ENCODE assay signal across 26 cellular contexts in genomic region chr20:60516442-60516841, GRCh38.
DNase-seq lines count a peak whose midpoint lies in the region; ATAC-seq, FAIRE-seq and TF ChIP-seq lines count a peak whose summit lies in the region.
"Had no signal": no experiment of that assay in that cellular context is flagged by ENCODE, and none has a peak within 500 bp of the region (broad histone marks: within the 10 kb centered on the region; RNA-seq: fewer than 3 reads in every experiment).

No MANE protein-coding gene starts in this region.

- H3K23ac ChIP-seq in IMR-90 (ENCODE audit: low read depth, low read length): no peak overlapping the region

- no peak overlapping the region for H2AK5ac ChIP-seq in IMR-90 (ENCODE audit: low read depth, low read length)

- POLR2A ChIA-PET in A549 (lab: Yijun Ruan, JAX) (no interaction called here), IMR-90 (lab: Charles Lee; ENCODE audit: unreplicated experiment) (no interaction called here), K562 (lab: Yijun Ruan, JAX) (no interaction called here)

- TF ChIP-seq POLR2A in A549 (IDR thresholded peaks at IDR 0.05; ENCODE audit: low read length) (no peak), IMR-90 (IDR thresholded peaks at IDR 0.05; ENCODE audit: low read depth, low read length) (no peak), K562 (conservative IDR thresholded peaks at IDR 0.05) (no peak)

- no peak for TF ChIP-seq EP300 in A549 (IDR thresholded peaks at IDR 0.05)
- no peak for TF ChIP-seq EP300 in K562 (IDR thresholded peaks at IDR 0.05; ENCODE audit: low read length)

- DNase-seq in A549 (ENCODE audit: low read depth in 1 of 2, low spot score in 1 of 2) (no peak), IMR-90 (no peak), K562 (ENCODE audit: extremely low read depth in 1 of 4, low spot score in 3 of 4) (no peak), frontal cortex (ENCODE audit: low spot score in 2 of 2) (no peak), AG20443 (ENCODE audit: low spot score) (no peak), mucosa of gallbladder (ENCODE audit: low spot score) (no peak), RKO (ENCODE audit: low spot score) (no peak)
- DNase-seq: 8988T; BE2C; C1 segment of cervical spinal cord; CD4-positive, alpha-beta memory T cell; CD4-positive, CD25-positive, alpha-beta regulatory T cell; CD8-positive, alpha-beta memory T cell; COR-L47; DMS 273 treated with DMSO at 0.1 percent for 48 hours; DMS153; DMS53; DMS79; DND-41; EL; GDM1 had no signal

- H4K5ac ChIP-seq in IMR-90 (ENCODE audit: low read depth, low read length): no peak overlapping the region

- H4K91ac ChIP-seq in IMR-90 (ENCODE audit: insufficient read depth, low read depth, low read length): no peak overlapping the region

- dilution Hi-C loops in IMR-90 (cut with HindIII; ENCODE audit: low sequenced_read_pairs, unreplicated experiment): no loop called here

- no peak for TF ChIP-seq RAD21 in A549 (conservative IDR thresholded peaks at IDR 0.05 in 1 of 2, IDR thresholded peaks at IDR 0.05 in 1 of 2)
- no peak for TF ChIP-seq RAD21 in IMR-90 (IDR thresholded peaks at IDR 0.05; ENCODE audit: low read length)
- no peak for TF ChIP-seq RAD21 in K562 (CRISPR knock-in tag; conservative IDR thresholded peaks at IDR 0.05 in 1 of 2, IDR thresholded peaks at IDR 0.05 in 1 of 2)

- CTCF ChIA-PET in A549 (lab: Yijun Ruan, JAX) (no interaction called here), IMR-90 (lab: Yijun Ruan, JAX) (no interaction called here), K562 (lab: Yijun Ruan, JAX; ENCODE audit: low intra/inter-chr PET ratio) (no interaction called here)

- H2AFZ ChIP-seq in IMR-90 (replicated peaks; ENCODE audit: low read length, poor library complexity): no peak overlapping the region
- no peak overlapping the region for H2AFZ ChIP-seq in K562 (ENCODE audit: low read depth, low read length)

- BruUV-seq in IMR-90 (replicated peaks; lab: Mats Ljungman, UMichigan) (no TSS peak), K562 (replicated peaks; lab: Mats Ljungman, UMichigan) (no TSS peak)

- H3K79me2 ChIP-seq in K562 (ENCODE audit: control insufficient read depth, insufficient read depth, low read length): no peaks in the 10 kb centered on the region

- no peak overlapping the region for H3K4ac ChIP-seq in IMR-90 (ENCODE audit: low read depth, low read length)

- H3K4me3 ChIP-seq in A549 (no peak overlapping the region), IMR-90 (ENCODE audit: insufficient read depth, low read depth, low read length) (no peak overlapping the region), K562 (no peak overlapping the region)
- H3K4me3 ChIP-seq: BLaER1, GM12878 had no signal

- H3K27me3 ChIP-seq in IMR-90 (ENCODE audit: control insufficient read depth, insufficient read depth, low read length): no peaks in the 10 kb centered on the region
- H3K27me3 ChIP-seq in K562 (ENCODE audit: control insufficient read depth in 2 of 2, insufficient read depth in 2 of 2, low read length in 2 of 2): no peaks in the 10 kb centered on the region
- H3K27me3 ChIP-seq: BE2C, BLaER1 had no signal

- H3K9ac ChIP-seq in IMR-90 (ENCODE audit: low read depth, low read length): no peak overlapping the region
- H3K9ac ChIP-seq in K562 (ENCODE audit: insufficient read depth in 1 of 2, low read depth in 2 of 2, low read length in 2 of 2): no peak overlapping the region
- H3K9ac ChIP-seq: BLaER1 had no signal

- no peaks in the 10 kb centered on the region for H3K9me1 ChIP-seq in IMR-90 (ENCODE audit: insufficient read depth, low read length)
- H3K9me1 ChIP-seq in K562 (ENCODE audit: control insufficient read depth, insufficient read depth, low read length): no peaks in the 10 kb centered on the region

- no peak overlapping the region for H2BK15ac ChIP-seq in IMR-90 (ENCODE audit: low read depth, low read length)

- H3K56ac ChIP-seq in IMR-90 (ENCODE audit: extremely low read depth, insufficient read depth, low read length): no peak overlapping the region

- no peak overlapping the region for H2AK9ac ChIP-seq in IMR-90 (replicated peaks; ENCODE audit: low read depth, low read length, poor library complexity)

- no peak overlapping the region for H2BK120ac ChIP-seq in IMR-90 (ENCODE audit: low read depth, low read length)

- TF ChIP-seq CTCF in A549 (IDR thresholded peaks at IDR 0.05): no peak
- no peak for TF ChIP-seq CTCF in IMR-90 (conservative IDR thresholded peaks at IDR 0.05; ENCODE audit: low read depth, low read length)
- no peak for TF ChIP-seq CTCF in K562 (IDR thresholded peaks at IDR 0.05 in 2 of 3, conservative IDR thresholded peaks at IDR 0.05 in 1 of 3; ENCODE audit: insufficient read depth in 2 of 3, low read depth in 1 of 3, low read length in 3 of 3)

- H3K9me3 ChIP-seq in A549 (no peaks in the 10 kb centered on the region), IMR-90 (ENCODE audit: control insufficient read depth, insufficient read depth, low read length) (no peaks in the 10 kb centered on the region), K562 (replicated peaks; ENCODE audit: control insufficient read depth, insufficient read depth, low read depth, low read length) (no peaks in the 10 kb centered on the region)
- H3K9me3 ChIP-seq: BE2C had no signal

- H3K4me1 ChIP-seq in A549: no peaks in the 10 kb centered on the region
- H3K4me1 ChIP-seq in IMR-90 (ENCODE audit: control insufficient read depth, insufficient read depth, low read length): peaks cover 5% of the 10 kb centered on the region; the same call in 1 of the 2 replicates
- no peaks in the 10 kb centered on the region for H3K4me1 ChIP-seq in K562 (replicated peaks in 1 of 2; ENCODE audit: control insufficient read depth in 2 of 2, insufficient read depth in 2 of 2, low read length in 2 of 2)
- H3K4me1 ChIP-seq: BE2C, BLaER1 had no signal

- H4K20me1 ChIP-seq in IMR-90 (ENCODE audit: insufficient read depth, low read length): no peaks in the 10 kb centered on the region
- no peaks in the 10 kb centered on the region for H4K20me1 ChIP-seq in K562 (replicated peaks; ENCODE audit: control insufficient read depth, insufficient read depth, low read length)
- H4K20me1 ChIP-seq: BLaER1 had no signal

- H3K79me1 ChIP-seq in IMR-90 (ENCODE audit: low read depth in 1 of 2, low read length in 2 of 2): no peaks in the 10 kb centered on the region

- H3K18ac ChIP-seq in IMR-90 (ENCODE audit: low read depth, low read length): no peak overlapping the region

- WGBS in A549 (ENCODE audit: missing lambda C conversion rate): 3% methylated on average over 2 of the region's 2 CpGs
- no CpG with 5 or more reads among the region's 2 CpGs for WGBS in IMR-90 (ENCODE audit: extremely low coverage in 2 of 2, insufficient read length in 1 of 2), 2 experiments
- 2% methylated on average over 2 of the region's 2 CpGs for WGBS in K562 (ENCODE audit: insufficient coverage, low coverage, missing lambda C conversion rate)

- intact Hi-C loops in IMR-90 (cut with micrococcal nuclease): no loop called here
- intact Hi-C loops in K562 (cut with micrococcal nuclease): no loop called here

- H3K27ac ChIP-seq in A549: no peak overlapping the region
- H3K27ac ChIP-seq in IMR-90 (ENCODE audit: insufficient read depth, low read length): no peak overlapping the region
- H3K27ac ChIP-seq in K562 (ENCODE audit: extremely low read depth, low read depth, low read length): no peak overlapping the region
- H3K27ac ChIP-seq: BLaER1 had no signal

- H2BK20ac ChIP-seq in IMR-90 (ENCODE audit: low read depth, low read length): no peak overlapping the region

- no peak overlapping the region for H3K14ac ChIP-seq in IMR-90 (replicated peaks; ENCODE audit: low read depth, low read length)

- in situ Hi-C loops in IMR-90 (cut with MboI; ENCODE audit: low sequenced_read_pairs): no loop called here
- in situ Hi-C loops in K562 (cut with MboI): no loop called here

- H3K4me2 ChIP-seq in A549 (no peak overlapping the region), IMR-90 (ENCODE audit: low read depth, low read length) (no peak overlapping the region), K562 (ENCODE audit: insufficient read depth, low read length) (no peak overlapping the region)
- H3K4me2 ChIP-seq: BLaER1 had no signal

- FAIRE-seq in A549 (lab: Jason Lieb, UNC) (peak; percentile 18), K562 (lab: Jason Lieb, UNC) (no peak), islet of Langerhans (lab: Jason Lieb, UNC) (peak; percentile 65), frontal cortex (lab: Jason Lieb, UNC) (no peak)
- FAIRE-seq: GM12878, GM12892, GM18507 had no signal

- H4K8ac ChIP-seq in IMR-90 (ENCODE audit: low read depth in 2 of 2, low read length in 2 of 2): no peak overlapping the region

- ATAC-seq in A549 (no peak), IMR-90 (ENCODE audit: low read depth) (no peak), K562 (no peak)
- ATAC-seq: GM12878 had no signal

- no peaks in the 10 kb centered on the region for H3K36me3 ChIP-seq in IMR-90 (ENCODE audit: control insufficient read depth, insufficient read depth, low read length)
- no peaks in the 10 kb centered on the region for H3K36me3 ChIP-seq in K562 (ENCODE audit: control insufficient read depth, insufficient read depth, low read length)
- H3K36me3 ChIP-seq: BE2C, BLaER1 had no signal

- no peak overlapping the region for H2BK5ac ChIP-seq in IMR-90 (ENCODE audit: low read depth, low read length, poor library complexity, severe bottlenecking)

TF ChIP-seq in IMR-90, 13 proteins besides CTCF, POLR2A, EP300 and RAD21 (continues in another document):
- TF ChIP-seq NFE2L2 (IDR thresholded peaks at IDR 0.05; ENCODE audit: low read depth, low read length) (no peak), BHLHE40 (IDR thresholded peaks at IDR 0.05; ENCODE audit: low read depth, low read length) (no peak), MAZ (IDR thresholded peaks at IDR 0.05; ENCODE audit: borderline replicate concordance, low read depth, low read length) (no peak)

TF ChIP-seq in K562, 482 proteins besides CTCF, POLR2A, EP300 and RAD21 (continues in another document):
- peak; percentile 85 for TF ChIP-seq ZNF316 (IDR thresholded peaks at IDR 0.05)
- TF ChIP-seq GMEB1 (CRISPR knock-in tag; IDR thresholded peaks at IDR 0.05): no peak
- peak; percentile 84 for TF ChIP-seq MAFF (IDR thresholded peaks at IDR 0.05; ENCODE audit: low read length)
- TF ChIP-seq MAFG (tag; conservative IDR thresholded peaks at IDR 0.05): 0 out of 2 replicates have a peak, but pooled peaks have one; percentile 22
- TF ChIP-seq C11orf30 (IDR thresholded peaks at IDR 0.05; ENCODE audit: low read depth): peak; percentile 64
- TF ChIP-seq MYC (IDR thresholded peaks at IDR 0.05; ENCODE audit: low read depth, low read length): no peak
- TF ChIP-seq MYC (CRISPR knock-in tag; IDR thresholded peaks at IDR 0.05; ENCODE audit: borderline replicate concordance, low read depth): no peak

Comparison
In these comparisons a context has a peak if more than half of its experiments do, and no peak if none do; other contexts are left out.
1. Of the 35 proteins assayed by ChIP-seq in both K562 and A549: peak only in K562: none; only in A549: none; in both: MAFK; in neither: 34.